16 cellular contexts compared by ENCODE assay signal in genomic region chr18:61854578-61854977, GRCh38. TPM values are rescaled to one million over a fixed set of nuclear protein-coding genes. Genes with fewer than 3 reads are reported as not detected.
DNase-seq lines count a peak whose midpoint lies in the region; ATAC-seq and TF ChIP-seq lines count a peak whose summit lies in the region.
"Had no signal": no experiment of that assay in that cellular context is flagged by ENCODE, and none has a peak within 500 bp of the region (broad histone marks: within the 10 kb centered on the region; RNA-seq: fewer than 3 reads in every experiment).

No MANE protein-coding gene starts in this region.

- H3K27me3 ChIP-seq in SJCRH30 = no peaks in the 10 kb centered on the region
- H3K27me3 ChIP-seq: cardiac muscle cell had no signal

- H3K4me3 ChIP-seq in astrocyte of the spinal cord (ENCODE audit: low read depth, low read length) (no peak overlapping the region), SJCRH30 (no peak overlapping the region)
- H3K4me3 ChIP-seq: cardiac muscle cell had no signal

- H3K9me3 ChIP-seq in SJCRH30 (replicated peaks) = no peaks in the 10 kb centered on the region

- no peak overlapping the region for H3K27ac ChIP-seq in SJCRH30
- H3K27ac ChIP-seq: cardiac muscle cell had no signal

- peaks cover 4% of the 10 kb centered on the region for H3K36me3 ChIP-seq in SJCRH30
- H3K36me3 ChIP-seq: cardiac muscle cell had no signal

- no peak for TF ChIP-seq CTCF in astrocyte of the spinal cord (IDR thresholded peaks at IDR 0.05; ENCODE audit: low read depth, low read length)

- peak; percentile 97 for DNase-seq in DMS53 (lab: John Stamatoyannopoulos, UW)
- DNase-seq in NCI-H2107 treated with DMSO at 0.1 percent for 48 hours (lab: John Stamatoyannopoulos, UW; ENCODE audit: unreplicated experiment) = peak; percentile 88
- peak; percentile 66 for DNase-seq in astrocyte of the spinal cord (ENCODE audit: low read depth, low spot score)
- DNase-seq in medulla oblongata (ENCODE audit: extremely low spot score) = peak; percentile 41
- DNase-seq in stimulated activated CD4-positive, alpha-beta T cell treated with anti-CD3 and anti-CD28 coated beads, Interleukin-4, amount 100 ng/mL, for 1 hour = no peak
- no peak for DNase-seq in SJCRH30
- DNase-seq in occipital lobe (lab: John Stamatoyannopoulos, UW) = no peak
- DNase-seq: activated CD4-positive, alpha-beta T cell treated with anti-CD3 and anti-CD28 coated beads, Interleukin-2, amount 50 U/mL, for 1 hour; AML-193; NCI-H1930; posterior cingulate gyrus; stimulated activated CD4-positive, alpha-beta T cell treated with anti-CD3 and anti-CD28 coated beads, Interleukin-1b, Interleukin-23, amount 100 ng/mL, for 48 hours; T-helper 2 cell had no signal

- ATAC-seq in GM18907 (IDR thresholded peaks at IDR 0.05; ENCODE audit: unreplicated experiment) = no peak
- ATAC-seq: stimulated activated memory B cell treated with anti-CD40 and anti-IgM and Interleukin-4, amounts not matched to agents 10 μg/mL and 1 μg/mL and 100 μg/mL, for 72 hours had no signal

- in situ Hi-C loops in astrocyte of the spinal cord (cut with HindIII; ENCODE audit: low sequenced_read_pairs) = no loop called here

- no peaks in the 10 kb centered on the region for H3K4me1 ChIP-seq in SJCRH30

RNA-seq across cellular contexts. Expression of gene RNF152, which starts 38.2 kb away (rescaled TPM):
- total RNA-seq in SJCRH30 (2014; rRNA removed; shearing (Covaris generic)) = 20.8 and 22.9 TPM in 2 replicates
- 97.9 TPM for total RNA-seq in occipital lobe

Comparison
In these comparisons a context has a peak if more than half of its experiments do, and no peak if none do; other contexts are left out.
1. DNase-seq: peak in DMS53 (single experiment), NCI-H2107 treated with DMSO at 0.1 percent for 48 hours (single experiment), astrocyte of the spinal cord (single experiment) and medulla oblongata (single experiment); none in stimulated activated CD4-positive, alpha-beta T cell treated with anti-CD3 and anti-CD28 coated beads, Interleukin-4, amount 100 ng/mL, for 1 hour (single experiment), SJCRH30 (0 of 2) and occipital lobe (single experiment).